Comparison of ENCODE assay signal across 26 cellular contexts in genomic region chr2:226783885-226784284, GRCh38.
"Had no signal": no experiment of that assay in that cellular context is flagged by ENCODE, and none has a peak within 500 bp of the region (broad histone marks: within the 10 kb centered on the region; RNA-seq: fewer than 3 reads in every experiment).

No MANE protein-coding gene starts in this region.

- H3K27me3 ChIP-seq: ascending aorta, SJCRH30 had no signal

- DNase-seq: activated CD4-positive, alpha-beta memory T cell treated with anti-CD3 and anti-CD28 coated beads, Interleukin-2, amount 10 ng/mL, durations not matched to agents 7 days and 5 days; activated CD4-positive, alpha-beta T cell treated with anti-CD3 and anti-CD28 coated beads for 1 hour; activated CD4-positive, alpha-beta T cell treated with anti-CD3 and anti-CD28 coated beads for 48 hours; activated CD4-positive, CD25-positive, alpha-beta regulatory T cell; activated CD8-positive, alpha-beta memory T cell treated with anti-CD3 and anti-CD28 coated beads for 24 hours; activated CD8-positive, alpha-beta memory T cell treated with anti-CD3 and anti-CD28 coated beads, Interleukin-2, amount 10 ng/mL, durations not matched to agents 7 days and 5 days; activated CD8-positive, alpha-beta memory T cell treated with anti-CD3 and anti-CD28 coated beads, Interleukin-2, amount 50 U/mL, for 48 hours; activated effector memory CD4-positive, alpha-beta T cell treated with anti-CD3 and anti-CD28 coated beads, Interleukin-2, amount 50 U/mL, for 16 hours; activated naive CD4-positive, alpha-beta T cell; activated naive CD4-positive, alpha-beta T cell treated with anti-CD3 and anti-CD28 coated beads, Interleukin-2, amount 50 U/mL, for 16 hours; activated naive CD8-positive, alpha-beta T cell treated with anti-CD3 and anti-CD28 coated beads for 36 hours; activated T-cell treated with anti-CD3 and anti-CD28 coated beads, Interleukin-2, amount 50 U/mL, for 48 hours; amygdala; NCI-H1105; NCI-H1417 treated with DMSO at 0.1 percent for 48 hours; NCI-H1930; NCI-H2081 treated with DMSO at 0.1 percent for 48 hours; NCI-H345; NCI-H524 treated with DMSO at 0.1 percent for 48 hours; OCI-M1; SHP77; SJCRH30; T1000; WERI-Rb-1 had no signal

- H3K4me1 ChIP-seq: SJCRH30 had no signal

- H3K27ac Mint-ChIP-seq: activated CD4-positive, alpha-beta memory T cell treated with anti-CD3 and anti-CD28 coated beads, Interleukin-2, amount 10 ng/mL, durations not matched to agents 7 days and 5 days; activated CD8-positive, alpha-beta memory T cell treated with anti-CD3 and anti-CD28 coated beads, Interleukin-2, amount 10 ng/mL, durations not matched to agents 7 days and 5 days; activated naive CD8-positive, alpha-beta T cell treated with anti-CD3 and anti-CD28 coated beads for 36 hours had no signal

- H3K27me3 Mint-ChIP-seq: activated CD8-positive, alpha-beta memory T cell treated with anti-CD3 and anti-CD28 coated beads, Interleukin-2, amount 10 ng/mL, durations not matched to agents 7 days and 5 days; activated naive CD8-positive, alpha-beta T cell treated with anti-CD3 and anti-CD28 coated beads for 36 hours had no signal

- ATAC-seq: activated CD8-positive, alpha-beta memory T cell treated with anti-CD3 and anti-CD28 coated beads, Interleukin-2, amount 10 ng/mL, durations not matched to agents 7 days and 5 days had no signal

- H3K4me3 ChIP-seq: ascending aorta, SJCRH30, SK-N-MC had no signal

- H3K27ac ChIP-seq: ascending aorta, SJCRH30, SK-N-MC, WERI-Rb-1 had no signal

- H3K36me3 ChIP-seq: ascending aorta, WERI-Rb-1 had no signal

- H3K4me3 Mint-ChIP-seq: activated CD4-positive, alpha-beta memory T cell treated with anti-CD3 and anti-CD28 coated beads, Interleukin-2, amount 10 ng/mL, durations not matched to agents 7 days and 5 days; activated CD8-positive, alpha-beta memory T cell treated with anti-CD3 and anti-CD28 coated beads, Interleukin-2, amount 10 ng/mL, durations not matched to agents 7 days and 5 days; activated naive CD8-positive, alpha-beta T cell treated with anti-CD3 and anti-CD28 coated beads for 36 hours had no signal
